Comparison of ENCODE assay signal across 24 cellular contexts in the genomic region with DNA sequence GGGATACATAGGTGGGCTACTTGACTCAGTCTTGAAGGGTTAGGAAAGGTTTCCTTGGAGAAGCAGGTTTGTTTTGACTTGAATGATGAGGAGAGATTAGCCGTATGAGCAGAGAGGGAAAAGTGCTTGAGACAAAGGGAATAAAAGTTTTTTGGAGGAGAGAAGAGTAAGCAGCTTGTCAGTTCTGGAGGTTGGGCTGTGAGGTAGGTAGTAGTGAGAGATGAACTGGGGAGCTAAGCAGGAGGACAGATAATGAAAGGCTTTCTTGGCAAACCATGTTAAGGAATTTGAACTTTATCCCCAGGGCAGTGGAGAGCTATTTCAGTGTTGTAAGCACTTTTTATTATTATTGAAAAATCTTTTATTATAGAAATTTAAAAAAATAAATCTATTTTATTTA. TPM values are rescaled to one million over a fixed set of nuclear protein-coding genes. Genes with fewer than 3 reads are reported as not detected.
A peak's percentile ranks its signal among the peaks of the same experiment; 100 is the strongest.
DNase-seq lines count a peak whose midpoint lies in the region; FAIRE-seq and TF ChIP-seq lines count a peak whose summit lies in the region.
"Had no signal": no experiment of that assay in that cellular context is flagged by ENCODE, and none has a peak within 500 bp of the region (broad histone marks: within the 10 kb centered on the region; RNA-seq: fewer than 3 reads in every experiment).

No MANE protein-coding gene starts in this region.

- TF ChIP-seq CTCF in keratinocyte (optimal IDR thresholded peaks at IDR 0.05 in 1 of 3, IDR thresholded peaks at IDR 0.05 in 1 of 3, conservative IDR thresholded peaks at IDR 0.05 in 1 of 3; ENCODE audit: extremely low read depth in 1 of 3, insufficient read depth in 2 of 3, low read length in 3 of 3) (no peak), testis (IDR thresholded peaks at IDR 0.05) (no peak), RWPE1 (conservative IDR thresholded peaks at IDR 0.05; ENCODE audit: low read depth) (no peak), colonic mucosa (IDR thresholded peaks at IDR 0.05) (no peak)

- no peak overlapping the region for H3K4me2 ChIP-seq in keratinocyte (ENCODE audit: control insufficient read depth, extremely low read depth, insufficient read depth, low read depth, low read length)

- H3K27ac ChIP-seq in SJSA1 (peak overlapping the region; percentile 59), keratinocyte (ENCODE audit: control insufficient read depth, insufficient read depth, low read length) (no peak overlapping the region), testis (peak overlapping the region; percentile 12 to 86), RWPE1 (no peak overlapping the region), colonic mucosa (no peak overlapping the region)
- H3K27ac ChIP-seq: ovary had no signal

- H3K9me1 ChIP-seq in keratinocyte (ENCODE audit: control insufficient read depth, extremely low read depth, insufficient read depth, low read length): no peaks in the 10 kb centered on the region

- CTCF ChIA-PET in RWPE1 (lab: Yijun Ruan, JAX): no interaction called here

- POLR2A ChIA-PET in RWPE1 (lab: Yijun Ruan, JAX; ENCODE audit: low non-redundant PET): no interaction called here

- dilution Hi-C loops in keratinocyte (cut with MboI; ENCODE audit: extremely low pct_ligation_motif_present, low sequenced_read_pairs): no loop called here

- H3K36me3 ChIP-seq in SJSA1 (peaks cover 16% of the 10 kb centered on the region), keratinocyte (ENCODE audit: control insufficient read depth in 2 of 2, extremely low read depth in 1 of 2, insufficient read depth in 2 of 2, low read length in 2 of 2) (no peaks in the 10 kb centered on the region), testis (ENCODE audit: low read depth, missing control alignments) (no peaks in the 10 kb centered on the region), MG63 (no peaks in the 10 kb centered on the region), colonic mucosa (no peaks in the 10 kb centered on the region)
- H3K36me3 ChIP-seq: ovary, sigmoid colon had no signal

- no peak overlapping the region for H2AFZ ChIP-seq in keratinocyte (ENCODE audit: control insufficient read depth, low read length)

- H3K4me3 ChIP-seq in SJSA1: no peak overlapping the region
- H3K4me3 ChIP-seq in keratinocyte (ENCODE audit: control insufficient read depth in 2 of 3, extremely low read depth in 1 of 3, insufficient read depth in 2 of 3, low read depth in 1 of 3, low read length in 3 of 3): no peak overlapping the region
- no peak overlapping the region for H3K4me3 ChIP-seq in testis
- no peak overlapping the region for H3K4me3 ChIP-seq in MG63
- no peak overlapping the region for H3K4me3 ChIP-seq in colonic mucosa
- H3K4me3 ChIP-seq: ovary, sigmoid colon had no signal

- H4K20me1 ChIP-seq in keratinocyte (ENCODE audit: control insufficient read depth, extremely low read depth, insufficient read depth, low read length): no peaks in the 10 kb centered on the region

- H3K9ac ChIP-seq in keratinocyte (ENCODE audit: control insufficient read depth, extremely low read depth, insufficient read depth, low read length) (no peak overlapping the region), colonic mucosa (ENCODE audit: low read depth in 2 of 2, low read length in 2 of 2) (no peak overlapping the region)

- H3K9me3 ChIP-seq in SJSA1 (replicated peaks): no peaks in the 10 kb centered on the region
- no peaks in the 10 kb centered on the region for H3K9me3 ChIP-seq in keratinocyte (ENCODE audit: control insufficient read depth, low read depth, low read length)
- no peaks in the 10 kb centered on the region for H3K9me3 ChIP-seq in testis
- no peaks in the 10 kb centered on the region for H3K9me3 ChIP-seq in MG63
- no peaks in the 10 kb centered on the region for H3K9me3 ChIP-seq in colonic mucosa
- H3K9me3 ChIP-seq: ovary, sigmoid colon had no signal

- TF ChIP-seq POLR2A in testis (IDR thresholded peaks at IDR 0.05): no peak

- 58 to 66% methylated on average over 1 of the region's 1 CpG for WGBS in testis, 2 donors

- intact Hi-C loops in testis (cut with DNase I; ENCODE audit: low total_unique reads) (no loop called here), colonic mucosa (cut with DNase I) (loop anchor here (10.0 kb wide), 1 partner anchor 144 kb away; no protein-coding TSS in a partner anchor)

- peak; percentile 28 for FAIRE-seq in G401.6 (lab: Jason Lieb, UNC)
- peak; percentile 55 for FAIRE-seq in keratinocyte (lab: Jason Lieb, UNC)
- FAIRE-seq: HTR-8/SVneo had no signal

- no peak for DNase-seq in SJSA1 (ENCODE audit: low read depth in 1 of 2, low spot score in 2 of 2)
- no peak for DNase-seq in keratinocyte (ENCODE audit: low read depth, low spot score)
- DNase-seq in testis: no peak
- DNase-seq in RWPE1 (ENCODE audit: low spot score): no peak
- DNase-seq in MG63: no peak
- no peak for DNase-seq in colonic mucosa
- DNase-seq in cortex of kidney (lab: John Stamatoyannopoulos, UW): no peak
- DNase-seq: activated CD4-positive, alpha-beta T cell treated with anti-CD3 and anti-CD28 coated beads for 48 hours; activated CD8-positive, alpha-beta memory T cell treated with anti-CD3 and anti-CD28 coated beads, Interleukin-2, amount 10 ng/mL, durations not matched to agents 7 days and 5 days; CD4-positive, alpha-beta T cell; DMS53; Karpas-422; left cardiac atrium; midbrain; NCI-H1092; NCI-H2029; NCI-H2227 treated with DMSO at 0.1 percent for 48 hours; NCI-H82; ovary; SHP77 treated with DMSO at 0.1 percent for 48 hours; sigmoid colon; substantia nigra had no signal

- H3K79me2 ChIP-seq in keratinocyte (ENCODE audit: control insufficient read depth, insufficient read depth, low read length): peaks cover 65% of the 10 kb centered on the region

- H3K4me1 ChIP-seq in SJSA1 (replicated peaks): peaks cover 71% of the 10 kb centered on the region
- peaks cover 30% of the 10 kb centered on the region for H3K4me1 ChIP-seq in keratinocyte (ENCODE audit: control insufficient read depth, extremely low read depth, insufficient read depth, low read length)
- peaks cover 29% of the 10 kb centered on the region for H3K4me1 ChIP-seq in testis
- H3K4me1 ChIP-seq in colonic mucosa: peaks cover 7% of the 10 kb centered on the region

- H3K27me3 ChIP-seq in SJSA1 (replicated peaks) (no peaks in the 10 kb centered on the region), keratinocyte (ENCODE audit: control insufficient read depth, extremely low read depth, insufficient read depth, low read length) (no peaks in the 10 kb centered on the region), testis (no peaks in the 10 kb centered on the region), MG63 (no peaks in the 10 kb centered on the region), colonic mucosa (no peaks in the 10 kb centered on the region)
- H3K27me3 ChIP-seq: ovary, sigmoid colon had no signal

RNA-seq across cellular contexts. Expression of gene OSBPL9, which starts 3.6 kb away (rescaled TPM):
- 86.3 and 117 TPM in 2 replicates for total RNA-seq in SJSA1 (2014; rRNA removed; shearing (Covaris generic))
- 49.1 to 68.0 TPM (median 62.7 TPM) in 3 replicates for polyA plus RNA-seq in keratinocyte
- 33.5 TPM for polyA plus RNA-seq in keratinocyte (2011; ENCODE audit: low read depth)
- polyA plus RNA-seq in keratinocyte (2011; cell fraction: cytosol; rRNA removed): 33.1 and 74.8 TPM in 2 replicates
- polyA plus RNA-seq in keratinocyte (2011; cell fraction: nucleus; rRNA removed): 63.3 and 70.7 TPM in 2 replicates
- 36.3 and 38.4 TPM in 2 replicates for polyA plus RNA-seq in keratinocyte (2012; ENCODE audit: low replicate concordance)
- 82.5 to 90.1 TPM (median 90.1 TPM) in 3 replicates for polyA minus RNA-seq in keratinocyte
- polyA minus RNA-seq in keratinocyte (2011; cell fraction: cytosol; rRNA and poly(A)+ RNA removed): 42.0 TPM
- polyA minus RNA-seq in keratinocyte (2011; cell fraction: nucleus; rRNA and poly(A)+ RNA removed): 71.3 and 98.7 TPM in 2 replicates
- total RNA-seq in testis: 100 to 1,000 TPM; 117 to 160 TPM
- polyA plus RNA-seq in testis (ENCODE audit: insufficient read depth, low read depth, low replicate concordance): 59.3 TPM
- total RNA-seq in MG63 (2014; rRNA removed; shearing (Covaris generic); ENCODE audit: low replicate concordance): 31.7 and 45.5 TPM in 2 replicates
- 10 to 100 TPM; 37.3 to 59.6 TPM for total RNA-seq in colonic mucosa

Comparison
In these comparisons a context has a peak if more than half of its experiments do, and no peak if none do; other contexts are left out.
1. H3K27ac ChIP-seq: peak in SJSA1 (single experiment) and testis (2 of 2); none in keratinocyte (single experiment), RWPE1 (single experiment) and colonic mucosa (single experiment).